7 cellular contexts compared by ENCODE assay signal in genomic region chr19:16445238-16446107, GRCh38. TPM values are rescaled to one million over a fixed set of nuclear protein-coding genes. Genes with fewer than 3 reads are reported as not detected.
DNase-seq lines count a peak whose midpoint lies in the region; ATAC-seq and TF ChIP-seq lines count a peak whose summit lies in the region.

No MANE protein-coding gene starts in this region.

- H3K4me1 Mint-ChIP-seq in natural killer cell, result peaks cover 70 to 76% of the 10 kb centered on the region in 2 donors

- intact Hi-C loops in natural killer cell (cut with micrococcal nuclease), result loop anchor here (5.0 kb wide), 2 partner anchors 108 to 368 kb away; partner anchors contain the start of gene TPM4

- H3K36me3 Mint-ChIP-seq in natural killer cell, result no peaks in the 10 kb centered on the region

- TF ChIP-seq CTCF in natural killer cell (IDR thresholded peaks at IDR 0.05), result no peak

- H3K4me3 Mint-ChIP-seq in natural killer cell, result peak overlapping the region; percentile 91

- peaks cover 0 to 3% of the 10 kb centered on the region in 2 donors for H3K9me3 Mint-ChIP-seq in natural killer cell

- H3K27ac Mint-ChIP-seq in natural killer cell, result peak overlapping the region; percentile 96 to 97

- DNase-seq in SKM-1 treated with dmso at 0.1 percent for 144 hours (lab: John Stamatoyannopoulos, UW; ENCODE audit: unreplicated experiment) (peak; percentile 61), natural killer cell (no peak), HPDE6-E6E7 (ENCODE audit: extremely low spot score) (no peak), Ammon's horn (ENCODE audit: low spot score) (no peak)
- no peak for DNase-seq in NK-92 treated with Interleukin-12 subunit alpha and Interleukin-12 subunit beta, amount 100 ng/mL, for 24 hours (lab: John Stamatoyannopoulos, UW)

- no peaks in the 10 kb centered on the region for H3K27me3 Mint-ChIP-seq in natural killer cell (ENCODE audit: low read depth in 2 of 2)

- peak; percentile 29 for ATAC-seq in GM18867 (IDR thresholded peaks at IDR 0.05; ENCODE audit: unreplicated experiment)
- ATAC-seq in HG03095 (IDR thresholded peaks at IDR 0.05; ENCODE audit: unreplicated experiment), result peak; percentile 37
- peak in 1 of 3 donors; percentile 36 for ATAC-seq in natural killer cell

RNA-seq across cellular contexts. Expression of gene EPS15L1, which starts 26.3 kb away (rescaled TPM):
- total RNA-seq in natural killer cell, result 100 to 1,000 TPM in 1 of 3 donors, 10 to 100 TPM in 2; 92.2 to 120 (median 99.3) TPM

RNA-seq across cellular contexts. Expression of gene CALR3, which starts 50.5 kb away (rescaled TPM):
- not detected for total RNA-seq in natural killer cell

RNA-seq across cellular contexts. Expression of gene C19orf44, which starts 50.7 kb away (rescaled TPM):
- 1 to 10 TPM; 1.2 to 2.8 (median 1.4) TPM for total RNA-seq in natural killer cell
